In the genomic region with DNA sequence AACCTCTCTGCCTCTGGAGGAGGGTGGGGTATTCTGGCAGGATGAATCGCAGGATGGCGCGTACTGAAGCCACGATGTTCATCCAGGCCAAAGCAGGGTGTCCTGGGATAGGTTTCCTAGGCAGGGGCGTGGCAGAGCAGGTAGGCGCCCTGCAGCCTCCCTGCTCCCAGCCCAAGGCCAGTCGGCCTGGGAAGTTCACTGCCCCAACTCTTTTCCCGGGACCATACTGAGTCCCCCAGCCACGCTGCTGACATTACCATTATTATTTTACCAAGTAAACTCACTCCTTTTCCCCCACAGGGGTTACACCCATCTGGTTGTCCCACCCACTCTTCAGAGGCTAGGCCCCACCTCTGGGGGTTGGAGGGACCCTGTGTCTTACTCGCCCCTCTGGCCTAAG, we compare ENCODE assay signal across 27 cellular contexts.
"Had no signal": no experiment of that assay in that cellular context is flagged by ENCODE, and none has a peak within 500 bp of the region (broad histone marks: within the 10 kb centered on the region; RNA-seq: fewer than 3 reads in every experiment).

No MANE protein-coding gene starts in this region.

- H3K27me3 ChIP-seq: brain microvascular endothelial cell, esophagus muscularis mucosa, foreskin keratinocyte, gastrocnemius medialis had no signal

- DNase-seq: activated CD4-positive, alpha-beta T cell treated with anti-CD3 and anti-CD28 coated beads for 1 hour; activated CD4-positive, alpha-beta T cell treated with anti-CD3 and anti-CD28 coated beads for 4 hours; activated CD4-positive, alpha-beta T cell treated with anti-CD3 and anti-CD28 coated beads, Interleukin-2, amount 10 ng/mL, durations not matched to agents 7 days and 5 days; activated CD4-positive, alpha-beta T cell treated with anti-CD3 and anti-CD28 coated beads, Interleukin-2, amount 50 U/mL, for 4 hours; activated CD8-positive, alpha-beta memory T cell treated with anti-CD3 and anti-CD28 coated beads for 24 hours; activated CD8-positive, alpha-beta T cell treated with anti-CD3 and anti-CD28 coated beads for 36 hours; activated effector memory CD4-positive, alpha-beta T cell treated with Interleukin-2 at 50 U/mL for 16 hours; activated gamma-delta T cell treated with Interleukin-2 at 50 U/mL for 16 hours; activated naive CD4-positive, alpha-beta T cell treated with anti-CD3 and anti-CD28 coated beads, Interleukin-2, amount 50 U/mL, for 16 hours; activated naive CD4-positive, alpha-beta T cell treated with Interleukin-2 at 50 U/mL for 16 hours; activated T-cell treated with anti-CD3 and anti-CD28 coated beads, Interleukin-2, amount 50 U/mL, for 4 hours; amniotic stem cell; anterior cingulate cortex; brain microvascular endothelial cell; cortex of kidney; dermis blood vessel endothelial cell; effector CD4-positive, alpha-beta T cell; effector memory CD8-positive, alpha-beta T cell; erythroblast; foreskin keratinocyte; gastrocnemius medialis; glutamatergic neuron; T-helper 2 cell had no signal

- H3K4me1 Mint-ChIP-seq: activated T-helper 17 cell treated with anti-CD3 and anti-CD28 coated beads, Interleukin-2, amount 50 U/mL, for 72 hours; central memory CD8-positive, alpha-beta T cell had no signal

- H3K4me3 Mint-ChIP-seq: activated CD4-positive, alpha-beta T cell treated with anti-CD3 and anti-CD28 coated beads, Interleukin-2, amount 10 ng/mL, durations not matched to agents 7 days and 5 days; activated CD8-positive, alpha-beta T cell treated with anti-CD3 and anti-CD28 coated beads for 36 hours; activated naive CD8-positive, alpha-beta T cell; activated T-cell treated with anti-CD3 and anti-CD28 coated beads, Interleukin-2, amount 50 U/mL, for 4 hours; activated T-helper 17 cell treated with anti-CD3 and anti-CD28 coated beads, Interleukin-2, amount 50 U/mL, for 72 hours; central memory CD8-positive, alpha-beta T cell; effector memory CD8-positive, alpha-beta T cell had no signal

- H3K4me1 ChIP-seq: esophagus muscularis mucosa, foreskin keratinocyte, gastrocnemius medialis had no signal

- ATAC-seq: activated CD8-positive, alpha-beta T cell treated with anti-CD3 and anti-CD28 coated beads for 36 hours; activated T-cell treated with anti-CD3 and anti-CD28 coated beads, Interleukin-2, amount 50 U/mL, for 4 hours; activated T-helper 17 cell treated with anti-CD3 and anti-CD28 coated beads, Interleukin-2, amount 50 U/mL, for 72 hours; effector memory CD8-positive, alpha-beta T cell; foreskin keratinocyte; gastrocnemius medialis had no signal

- H3K27me3 Mint-ChIP-seq: activated CD4-positive, alpha-beta T cell treated with anti-CD3 and anti-CD28 coated beads, Interleukin-2, amount 10 ng/mL, durations not matched to agents 7 days and 5 days; activated CD8-positive, alpha-beta T cell treated with anti-CD3 and anti-CD28 coated beads for 36 hours; activated naive CD8-positive, alpha-beta T cell; activated T-helper 17 cell treated with anti-CD3 and anti-CD28 coated beads, Interleukin-2, amount 50 U/mL, for 72 hours; central memory CD8-positive, alpha-beta T cell; effector memory CD8-positive, alpha-beta T cell had no signal

- H3K9me3 ChIP-seq: esophagus muscularis mucosa, gastrocnemius medialis had no signal

- H3K36me3 Mint-ChIP-seq: activated naive CD8-positive, alpha-beta T cell had no signal

- H3K36me3 ChIP-seq: brain microvascular endothelial cell, gastrocnemius medialis had no signal

- H3K4me3 ChIP-seq: esophagus muscularis mucosa, gastrocnemius medialis had no signal

- H3K27ac ChIP-seq: brain microvascular endothelial cell, esophagus muscularis mucosa, foreskin keratinocyte, gastrocnemius medialis had no signal

- H3K9me3 Mint-ChIP-seq: activated CD4-positive, alpha-beta T cell treated with anti-CD3 and anti-CD28 coated beads, Interleukin-2, amount 10 ng/mL, durations not matched to agents 7 days and 5 days; activated CD8-positive, alpha-beta T cell treated with anti-CD3 and anti-CD28 coated beads for 36 hours; activated T-cell treated with anti-CD3 and anti-CD28 coated beads, Interleukin-2, amount 50 U/mL, for 4 hours; activated T-helper 17 cell treated with anti-CD3 and anti-CD28 coated beads, Interleukin-2, amount 50 U/mL, for 72 hours; central memory CD8-positive, alpha-beta T cell; effector memory CD8-positive, alpha-beta T cell had no signal

- H3K27ac Mint-ChIP-seq: activated CD4-positive, alpha-beta T cell treated with anti-CD3 and anti-CD28 coated beads, Interleukin-2, amount 10 ng/mL, durations not matched to agents 7 days and 5 days; activated CD8-positive, alpha-beta T cell treated with anti-CD3 and anti-CD28 coated beads for 36 hours; activated naive CD8-positive, alpha-beta T cell; activated T-helper 17 cell treated with anti-CD3 and anti-CD28 coated beads, Interleukin-2, amount 50 U/mL, for 72 hours; effector memory CD8-positive, alpha-beta T cell had no signal
